In the genomic region with DNA sequence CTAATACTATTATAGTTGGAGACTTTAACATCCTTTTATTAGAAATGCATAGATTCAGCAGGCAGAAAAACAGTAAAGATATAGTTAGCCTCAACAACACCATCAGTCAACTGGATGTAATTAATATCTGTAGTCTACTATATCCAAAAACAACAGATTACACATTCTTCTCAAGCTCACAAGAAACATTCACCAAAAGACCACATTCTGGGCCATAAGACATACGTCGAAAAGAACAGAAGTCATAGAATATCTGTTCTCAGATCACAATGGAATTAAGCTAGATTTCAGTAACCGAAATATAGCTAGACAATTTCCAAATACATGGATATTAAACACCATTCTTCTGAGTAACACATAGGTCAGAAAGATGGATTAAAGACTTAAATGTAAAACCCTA, we compare ENCODE assay signal across 9 cellular contexts.
"Had no signal": no experiment of that assay in that cellular context is flagged by ENCODE, and none has a peak within 500 bp of the region (broad histone marks: within the 10 kb centered on the region; RNA-seq: fewer than 3 reads in every experiment).

No MANE protein-coding gene starts in this region.

- FAIRE-seq: H1, H54, HTR-8/SVneo, K562 had no signal

- H3K4me3 Mint-ChIP-seq: GM23338, H9 had no signal

- H3K4me2 ChIP-seq: GM23338 had no signal

- H3K4me1 Mint-ChIP-seq: GM23338, H9 had no signal

- H3K27ac Mint-ChIP-seq: GM23338, H9 had no signal

- H3K4me3 ChIP-seq: GM23338, K562 had no signal

- H2AFZ ChIP-seq: GM23338 had no signal

- DNase-seq: H9, HCEC 1CT, IMR-90, KG1 had no signal
